ENCODE assay signal across 15 cellular contexts in the genomic region with DNA sequence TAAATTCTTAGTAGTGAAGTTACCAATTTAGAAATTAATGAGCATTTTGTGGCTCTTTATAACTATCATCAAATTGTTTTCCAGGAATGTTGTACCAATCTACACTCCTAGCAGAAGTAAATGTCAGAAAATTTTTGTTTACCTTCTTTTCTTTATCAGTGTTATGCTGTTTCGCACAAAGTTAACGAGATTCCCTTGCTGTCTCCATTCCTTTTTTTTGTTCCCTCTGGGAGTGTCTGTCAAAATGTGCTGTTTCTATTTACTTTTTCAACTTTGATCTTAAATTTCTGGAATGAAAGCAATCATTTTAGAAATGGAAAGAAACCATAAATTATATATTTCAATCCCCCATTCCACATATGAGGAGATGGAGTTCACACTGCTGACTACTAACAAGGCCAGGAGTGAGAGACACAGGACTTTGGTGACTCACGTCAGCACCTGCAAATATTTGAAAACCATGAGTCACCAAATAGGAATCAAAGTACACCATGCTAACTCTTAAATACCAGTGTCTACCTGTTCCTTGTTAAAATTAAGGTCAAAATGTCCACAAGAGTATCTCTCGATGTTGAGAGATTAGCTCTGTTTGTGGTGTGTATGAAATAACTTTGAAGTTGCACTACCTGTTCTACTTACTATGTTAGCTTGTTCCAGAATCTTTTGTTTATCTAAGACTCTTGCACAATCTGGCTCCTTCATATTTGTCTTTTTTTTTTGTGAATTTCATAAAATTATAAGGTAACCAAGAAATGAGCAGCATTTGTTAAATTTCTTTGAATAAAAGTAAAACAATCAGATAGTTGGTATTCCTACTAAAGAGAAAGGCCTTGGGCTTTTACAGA.
DNase-seq lines count a peak whose midpoint lies in the region; ATAC-seq and TF ChIP-seq lines count a peak whose summit lies in the region.
"Had no signal": no experiment of that assay in that cellular context is flagged by ENCODE, and none has a peak within 500 bp of the region (broad histone marks: within the 10 kb centered on the region; RNA-seq: fewer than 3 reads in every experiment).

No MANE protein-coding gene starts in this region.

- H3K4me1 ChIP-seq in thyroid gland (peaks cover 24 to 61% of the 10 kb centered on the region in 2 donors), tibial nerve (no peaks in the 10 kb centered on the region)
- H3K4me1 ChIP-seq: adrenal gland had no signal

- TF ChIP-seq EP300 in tibial nerve (IDR thresholded peaks at IDR 0.05) = no peak

- H3K4me3 Mint-ChIP-seq in WTC11 = no peak overlapping the region
- H3K4me3 Mint-ChIP-seq: nephron progenitor cell had no signal

- CTCF ChIA-PET in WTC11 (lab: Charles Lee) = no interaction called here

- H3K4me1 Mint-ChIP-seq in WTC11 = peaks cover 17% of the 10 kb centered on the region

- TF ChIP-seq CTCF in WTC11 (IDR thresholded peaks at IDR 0.05) = no peak
- TF ChIP-seq CTCF in thyroid gland (IDR thresholded peaks at IDR 0.05) = peak in 1 of 6 experiments; percentile 10
- no peak for TF ChIP-seq CTCF in tibial nerve (IDR thresholded peaks at IDR 0.05)

- H3K27ac Mint-ChIP-seq in WTC11 = no peak overlapping the region
- H3K27ac Mint-ChIP-seq: nephron progenitor cell had no signal

- no peak overlapping the region for H3K4me3 ChIP-seq in thyroid gland (replicated peaks in 1 of 3)
- H3K4me3 ChIP-seq in tibial nerve = no peak overlapping the region
- H3K4me3 ChIP-seq: adrenal gland had no signal

- intact Hi-C loops in thyroid gland (cut with DNase I) = loop anchor here (10.0 kb wide), 1 partner anchor 94 kb away; no protein-coding TSS in a partner anchor

- peak in 1 of 2 donors; percentile 68 for TF ChIP-seq POLR2A in thyroid gland (IDR thresholded peaks at IDR 0.05)
- TF ChIP-seq POLR2A in tibial nerve (IDR thresholded peaks at IDR 0.05) = no peak

- H3K36me3 ChIP-seq in thyroid gland (no peaks in the 10 kb centered on the region), tibial nerve (no peaks in the 10 kb centered on the region)
- H3K36me3 ChIP-seq: adrenal gland had no signal

- no peaks in the 10 kb centered on the region for H3K27me3 ChIP-seq in thyroid gland
- no peaks in the 10 kb centered on the region for H3K27me3 ChIP-seq in tibial nerve
- H3K27me3 ChIP-seq: adrenal gland had no signal

- POLR2A ChIA-PET in WTC11 (lab: Charles Lee) = no interaction called here

- peaks cover 8% of the 10 kb centered on the region for H3K9me3 Mint-ChIP-seq in WTC11

- DNase-seq in DMS153 (lab: John Stamatoyannopoulos, UW) (peak; percentile 37), DMS153 treated with DMSO at 0.1 percent for 48 hours (lab: John Stamatoyannopoulos, UW; ENCODE audit: unreplicated experiment) (no peak), WTC11 (ENCODE audit: low spot score) (no peak), kidney glomerular epithelial cell (lab: John Stamatoyannopoulos, UW) (peak; percentile 50), thyroid gland (peak; percentile 59 to 66), tibial nerve (ENCODE audit: low spot score in 2 of 2) (no peak), cerebellum (ENCODE audit: low spot score) (no peak), middle frontal gyrus (ENCODE audit: extremely low spot score, low spot score) (no peak)
- DNase-seq: 8988T; activated CD4-positive, alpha-beta T cell treated with anti-CD3 and anti-CD28 coated beads for 1 hour; adrenal gland; dermis blood vessel endothelial cell; kidney; NCI-H1105 treated with DMSO at 0.1 percent for 48 hours; nephron progenitor cell had no signal

- H3K27ac ChIP-seq in thyroid gland = peak overlapping the region; percentile 80 to 98 (median 92)
- no peak overlapping the region for H3K27ac ChIP-seq in tibial nerve
- H3K27ac ChIP-seq: adrenal gland had no signal

- H3K9me3 ChIP-seq in thyroid gland = no peaks in the 10 kb centered on the region
- peaks cover 0 to 3% (median 0%) of the 10 kb centered on the region in 4 donors for H3K9me3 ChIP-seq in tibial nerve
- H3K9me3 ChIP-seq: adrenal gland had no signal

- peaks cover 31% of the 10 kb centered on the region for H3K36me3 Mint-ChIP-seq in WTC11

- no peaks in the 10 kb centered on the region for H3K27me3 Mint-ChIP-seq in WTC11 (ENCODE audit: low read depth)

- WGBS in thyroid gland, 2 donors = 61 to 66% methylated on average over 4 of the region's 4 CpGs
- 82 to 85% methylated on average over 4 of the region's 4 CpGs for WGBS in tibial nerve, 2 donors

- ATAC-seq in WTC11 = no peak; the same call in 1 of the 2 replicates

TF ChIP-seq in WTC11, 78 proteins besides CTCF, POLR2A, EP300 and RAD21:
- peak; percentile 76 for TF ChIP-seq GABPB1 (CRISPR knock-in tag; IDR thresholded peaks at IDR 0.05)
- TF ChIP-seq, protein P1, sequence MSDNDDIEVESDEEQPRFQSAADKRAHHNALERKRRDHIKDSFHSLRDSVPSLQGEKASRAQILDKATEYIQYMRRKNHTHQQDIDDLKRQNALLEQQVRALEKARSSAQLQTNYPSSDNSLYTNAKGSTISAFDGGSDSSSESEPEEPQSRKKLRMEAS (CRISPR knock-in tag; IDR thresholded peaks at IDR 0.05) = no peak
TF ChIP-seq in WTC11: peak in this region for 1.

Comparison
In these comparisons a context has a peak if more than half of its experiments do, and no peak if none do; other contexts are left out.
1. DNase-seq: peak in DMS153 (single experiment), kidney glomerular epithelial cell (single experiment) and thyroid gland (2 of 2); none in DMS153 treated with DMSO at 0.1 percent for 48 hours (single experiment), WTC11 (single experiment), tibial nerve (0 of 2), cerebellum (single experiment) and middle frontal gyrus (single experiment).
2. H3K27ac ChIP-seq: peak in thyroid gland (3 of 3); none in tibial nerve (0 of 4).